ENCODE assay signal across 10 cellular contexts in genomic region chr2:40332096-40332826, GRCh38.
DNase-seq lines count a peak whose midpoint lies in the region; ATAC-seq and TF ChIP-seq lines count a peak whose summit lies in the region.
"Had no signal": no experiment of that assay in that cellular context is flagged by ENCODE, and none has a peak within 500 bp of the region (broad histone marks: within the 10 kb centered on the region; RNA-seq: fewer than 3 reads in every experiment).

No MANE protein-coding gene starts in this region.

- no peak for TF ChIP-seq CTCF in A673 (conservative IDR thresholded peaks at IDR 0.05; ENCODE audit: low read depth, low read length)
- peak in 1 of 6 experiments; percentile 12 for TF ChIP-seq CTCF in adrenal gland (IDR thresholded peaks at IDR 0.05)
- no peak for TF ChIP-seq CTCF in kidney epithelial cell (IDR thresholded peaks at IDR 0.05; ENCODE audit: insufficient read depth, low read length, poor library complexity, severe bottlenecking)
- no peak for TF ChIP-seq CTCF in smooth muscle cell (IDR thresholded peaks at IDR 0.05; ENCODE audit: borderline replicate concordance, insufficient read depth, poor library complexity, severe bottlenecking)

- no peak for ATAC-seq in GM18517 (IDR thresholded peaks at IDR 0.05; ENCODE audit: unreplicated experiment)

- H3K4me3 ChIP-seq in A673 (ENCODE audit: low read depth, low read length, poor library complexity, severe bottlenecking) = no peak overlapping the region
- no peak overlapping the region for H3K4me3 ChIP-seq in adrenal gland
- H3K4me3 ChIP-seq in kidney epithelial cell (ENCODE audit: low read depth, low read length) = no peak overlapping the region
- H3K4me3 ChIP-seq in smooth muscle cell = no peak overlapping the region

- no TSS peak for BruUV-seq in A673 (replicated peaks; lab: Mats Ljungman, UMichigan)

- no peak overlapping the region for H2AFZ ChIP-seq in smooth muscle cell (ENCODE audit: low read depth)

- DNase-seq in A673 (ENCODE audit: low spot score) (peak; percentile 21), HT-29 (ENCODE audit: low spot score) (peak; percentile 28), adrenal gland (peak in 6 of 7 donors; percentile 39 to 73 (median 56)), kidney epithelial cell (ENCODE audit: low read depth) (peak; percentile 45), AML-193 (lab: John Stamatoyannopoulos, UW) (no peak), smooth muscle cell (lab: John Stamatoyannopoulos, UW; ENCODE audit: unreplicated experiment) (no peak), DMS79 (lab: John Stamatoyannopoulos, UW) (no peak)
- DNase-seq: activated CD4-positive, alpha-beta T cell treated with anti-CD3 and anti-CD28 coated beads, Interleukin-2, amount 10 ng/mL, durations not matched to agents 24 days and 14 days; NCI-H526 treated with DMSO at 0.1 percent for 48 hours had no signal

- H3K4me1 ChIP-seq in A673 (ENCODE audit: insufficient read depth, low read length, poor library complexity, severe bottlenecking) (no peaks in the 10 kb centered on the region), adrenal gland (replicated peaks in 1 of 2) (peaks cover 11 to 12% of the 10 kb centered on the region in 2 donors), smooth muscle cell (ENCODE audit: low read depth) (no peaks in the 10 kb centered on the region)

- no peak for TF ChIP-seq POLR2A in adrenal gland (IDR thresholded peaks at IDR 0.05)

- POLR2A ChIA-PET in A673 (lab: Charles Lee; ENCODE audit: low non-redundant PET) = no interaction called here

- H3F3A ChIP-seq in smooth muscle cell (ENCODE audit: low read depth) = no peaks in the 10 kb centered on the region

- H3K27me3 ChIP-seq in A673 (replicated peaks; ENCODE audit: insufficient read depth, low read depth, low read length, poor library complexity) = peaks cover 2% of the 10 kb centered on the region
- no peaks in the 10 kb centered on the region for H3K27me3 ChIP-seq in adrenal gland
- no peaks in the 10 kb centered on the region for H3K27me3 ChIP-seq in kidney epithelial cell (ENCODE audit: control insufficient read depth, insufficient read depth, low read length)
- H3K27me3 ChIP-seq in smooth muscle cell (ENCODE audit: low read depth) = no peaks in the 10 kb centered on the region

- 19 to 21% (median 19%) methylated on average over 8 of the region's 8 CpGs for WGBS in adrenal gland, 4 donors
- 46% methylated on average over 8 of the region's 8 CpGs for WGBS in smooth muscle cell (ENCODE audit: low lambda C conversion rate)

- intact Hi-C loops in A673 (cut with micrococcal nuclease; ENCODE audit: unreplicated experiment) = no loop called here
- intact Hi-C loops in adrenal gland (cut with DNase I) = no loop called here

- H3K9me3 ChIP-seq in A673 (ENCODE audit: low read depth, low read length, poor library complexity, severe bottlenecking) (no peaks in the 10 kb centered on the region), adrenal gland (replicated peaks in 1 of 3) (no peaks in the 10 kb centered on the region), smooth muscle cell (replicated peaks; ENCODE audit: low read depth) (no peaks in the 10 kb centered on the region)

- CTCF ChIA-PET in A673 (lab: Charles Lee) = no interaction called here

- no peaks in the 10 kb centered on the region for H3K79me2 ChIP-seq in smooth muscle cell (ENCODE audit: low read depth)

- H3K9ac ChIP-seq in smooth muscle cell (ENCODE audit: low read depth) = no peak overlapping the region

- H3K4me2 ChIP-seq in smooth muscle cell = no peak overlapping the region

- no peaks in the 10 kb centered on the region for H3K36me3 ChIP-seq in A673 (ENCODE audit: insufficient read depth, low read length, poor library complexity, severe bottlenecking)
- H3K36me3 ChIP-seq in adrenal gland (replicated peaks in 1 of 2) = no peaks in the 10 kb centered on the region
- H3K36me3 ChIP-seq in kidney epithelial cell (ENCODE audit: control insufficient read depth, insufficient read depth, low read length) = no peaks in the 10 kb centered on the region
- H3K36me3 ChIP-seq in smooth muscle cell (ENCODE audit: low read depth) = no peaks in the 10 kb centered on the region

- no peaks in the 10 kb centered on the region for H4K20me1 ChIP-seq in smooth muscle cell (ENCODE audit: low read depth)

- no peak overlapping the region for H3K27ac ChIP-seq in A673 (ENCODE audit: low read depth, low read length, poor library complexity, severe bottlenecking)
- H3K27ac ChIP-seq in adrenal gland = peak overlapping the region in 2 of 5 donors; percentile 7 to 16
- no peak overlapping the region for H3K27ac ChIP-seq in smooth muscle cell (ENCODE audit: low read depth)

Comparison
In these comparisons a context has a peak if more than half of its experiments do, and no peak if none do; other contexts are left out.
1. DNase-seq: peak in A673 (single experiment), HT-29 (single experiment), adrenal gland (6 of 7) and kidney epithelial cell (single experiment); none in AML-193 (0 of 2), smooth muscle cell (single experiment) and DMS79 (single experiment).